20 cellular contexts compared by ENCODE assay signal in genomic region chr18:32847719-32848118, GRCh38.
DNase-seq lines count a peak whose midpoint lies in the region; ATAC-seq, FAIRE-seq and TF ChIP-seq lines count a peak whose summit lies in the region.
"Had no signal": no experiment of that assay in that cellular context is flagged by ENCODE, and none has a peak within 500 bp of the region (broad histone marks: within the 10 kb centered on the region; RNA-seq: fewer than 3 reads in every experiment).

No MANE protein-coding gene starts in this region.

- TF ChIP-seq EP300 in H1 (IDR thresholded peaks at IDR 0.05; ENCODE audit: borderline replicate concordance in 1 of 2, low read depth in 2 of 2, low read length in 2 of 2), result no peak

- H3K23ac ChIP-seq in H1 (ENCODE audit: insufficient read length), result no peak overlapping the region
- H3K23ac ChIP-seq in mesendoderm (ENCODE audit: low read length), result no peak overlapping the region

- H3K9me3 Mint-ChIP-seq in GM23338, result peaks cover 20% of the 10 kb centered on the region

- DNase-seq in GM23338 (ENCODE audit: low spot score) (peak; percentile 79), NCI-H526 treated with DMSO at 0.1 percent for 48 hours (lab: John Stamatoyannopoulos, UW) (peak; percentile 93), H1 (ENCODE audit: low read depth in 1 of 2, low spot score in 2 of 2) (peak in 1 of 2 experiments; percentile 17), mesendoderm (peak; percentile 85), Right ventricle myocardium superior (no peak), small intestine (no peak), caudate nucleus (lab: John Stamatoyannopoulos, UW) (no peak)
- no peak for DNase-seq in activated T-cell treated with anti-CD3 and anti-CD28 coated beads, Interleukin-2, amount 50 U/mL, for 1 hour
- DNase-seq: activated CD4-positive, alpha-beta T cell treated with anti-CD3 and anti-CD28 coated beads for 48 hours; activated naive CD8-positive, alpha-beta T cell treated with anti-CD3 and anti-CD28 coated beads, Interleukin-2, amount 10 ng/mL, durations not matched to agents 7 days and 5 days; MM.1S; NCI-H2029; right cardiac atrium; SHP77; T-cell had no signal

- peak in 1 of 2 experiments; percentile 12; a peak in 2 of 4 replicates for TF ChIP-seq CTCF in GM23338 (conservative IDR thresholded peaks at IDR 0.05; ENCODE audit: low read depth in 2 of 2)
- TF ChIP-seq CTCF in H1 (IDR thresholded peaks at IDR 0.05; ENCODE audit: control extremely low read depth in 1 of 3, insufficient read depth in 1 of 3, low read depth in 1 of 3, low read length in 3 of 3), result peak in 2 of 3 experiments; percentile 5 to 51; a peak in 2 of 4 replicates

- H3K27me3 ChIP-seq in GM23338 (ENCODE audit: insufficient read depth) (no peaks in the 10 kb centered on the region), H1 (replicated peaks in 1 of 4; ENCODE audit: control insufficient read depth in 3 of 4, extremely low read depth in 1 of 4, insufficient read depth in 3 of 4, low read length in 3 of 4) (no peaks in the 10 kb centered on the region), mesendoderm (ENCODE audit: insufficient read depth, low read length, poor library complexity) (peaks cover 2% of the 10 kb centered on the region), small intestine (ENCODE audit: control insufficient read depth in 2 of 2, insufficient read depth in 2 of 2, low read length in 2 of 2) (no peaks in the 10 kb centered on the region)
- H3K27me3 ChIP-seq: BLaER1 treated with 17β-estradiol and CSF1 and Interleukin-3, amounts not matched to agents 10 nM and 100 nM had no signal

- H3K4me1 Mint-ChIP-seq in GM23338, result peaks cover 21% of the 10 kb centered on the region
- H3K4me1 Mint-ChIP-seq: activated naive CD8-positive, alpha-beta T cell treated with anti-CD3 and anti-CD28 coated beads, Interleukin-2, amount 10 ng/mL, durations not matched to agents 7 days and 5 days; T-cell had no signal

- H2BK20ac ChIP-seq in H1 (ENCODE audit: low read length), result no peak overlapping the region

- H3K18ac ChIP-seq in H1 (ENCODE audit: extremely low read depth, low read length), result no peak overlapping the region
- no peak overlapping the region for H3K18ac ChIP-seq in mesendoderm (ENCODE audit: low read length)

- H3K9me3 ChIP-seq in H1 (ENCODE audit: insufficient read depth in 2 of 2, low read depth in 1 of 2, low read length in 1 of 2), result peaks cover 0 to 4% of the 10 kb centered on the region in 2 experiments; a peak in 1 of 4 replicates
- no peaks in the 10 kb centered on the region for H3K9me3 ChIP-seq in small intestine (ENCODE audit: control insufficient read depth, low read depth)

- H3K79me2 ChIP-seq in GM23338 (replicated peaks; ENCODE audit: insufficient read depth) (no peaks in the 10 kb centered on the region), H1 (ENCODE audit: control insufficient read depth in 1 of 2, insufficient read depth in 2 of 2, low read length in 2 of 2) (no peaks in the 10 kb centered on the region), mesendoderm (ENCODE audit: control insufficient read depth, insufficient read depth, low read length) (no peaks in the 10 kb centered on the region)

- H3K23me2 ChIP-seq in H1 (ENCODE audit: low read depth, low read length), result no peaks in the 10 kb centered on the region

- ATAC-seq in GM23338, result peak; percentile 100
- ATAC-seq in Right ventricle myocardium superior (ENCODE audit: poor library complexity), result no peak
- ATAC-seq: HCT116, right cardiac atrium, T-cell had no signal

- no peak overlapping the region for H3K4ac ChIP-seq in H1 (replicated peaks; ENCODE audit: insufficient read length, low read depth, low read length)
- H3K4ac ChIP-seq in mesendoderm (ENCODE audit: low read depth, low read length), result no peak overlapping the region

- intact Hi-C loops in Right ventricle myocardium superior (cut with DNase I), result no loop called here

- H3K14ac ChIP-seq in H1 (ENCODE audit: insufficient read length), result no peak overlapping the region

- H4K8ac ChIP-seq in H1 (ENCODE audit: extremely low read depth, insufficient read depth, low read length) (no peak overlapping the region), mesendoderm (ENCODE audit: low read depth, low read length) (no peak overlapping the region)

- POLR2A ChIA-PET in H1 (lab: Charles Lee; ENCODE audit: partially characterized antibody), result no interaction called here

- TF ChIP-seq POLR2A in H1 (IDR thresholded peaks at IDR 0.05; ENCODE audit: control extremely low read depth in 1 of 2, low read depth in 2 of 2, low read length in 2 of 2), result peak in 1 of 2 experiments; percentile 41; a peak in 1 of 3 replicates

- CTCF ChIA-PET in H1 (lab: Charles Lee; ENCODE audit: partially characterized antibody), result interaction anchor here (0.6 to 2.2 kb wide), 12 partner anchors 14 to 248 kb away, joined by 3 to 10 read pairs (median 3); no protein-coding TSS in a partner anchor

- H3K27ac ChIP-seq in GM23338 (ENCODE audit: low read depth) (no peak overlapping the region), H1 (ENCODE audit: low read depth, low read length) (no peak overlapping the region), mesendoderm (ENCODE audit: low read depth, low read length) (no peak overlapping the region), small intestine (ENCODE audit: low read depth in 1 of 2, low read length in 1 of 2) (no peak overlapping the region), caudate nucleus (ENCODE audit: low read depth, low read length) (no peak overlapping the region)
- H3K27ac ChIP-seq: BLaER1 treated with 17β-estradiol and CSF1 and Interleukin-3, amounts not matched to agents 10 nM and 100 nM; HL-60 had no signal

- H4K20me1 ChIP-seq in GM23338 (replicated peaks; ENCODE audit: insufficient read depth) (no peaks in the 10 kb centered on the region), H1 (replicated peaks in 1 of 2; ENCODE audit: control insufficient read depth in 1 of 2, insufficient read depth in 2 of 2, low read length in 2 of 2) (no peaks in the 10 kb centered on the region)
- H4K20me1 ChIP-seq: BLaER1 treated with 17β-estradiol and CSF1 and Interleukin-3, amounts not matched to agents 10 nM and 100 nM had no signal

- FAIRE-seq in H1 (lab: Jason Lieb, UNC), result peak; percentile 96
- FAIRE-seq in small intestine (lab: Jason Lieb, UNC), result no peak

- peaks cover 13% of the 10 kb centered on the region; the same call in 2 of the 3 replicates for H3K36me3 Mint-ChIP-seq in GM23338 (ENCODE audit: low read depth)
- H3K36me3 Mint-ChIP-seq: activated naive CD8-positive, alpha-beta T cell treated with anti-CD3 and anti-CD28 coated beads, Interleukin-2, amount 10 ng/mL, durations not matched to agents 7 days and 5 days; T-cell had no signal

- peak overlapping the region; percentile 89 for H3K27ac Mint-ChIP-seq in GM23338
- H3K27ac Mint-ChIP-seq: activated naive CD8-positive, alpha-beta T cell treated with anti-CD3 and anti-CD28 coated beads, Interleukin-2, amount 10 ng/mL, durations not matched to agents 7 days and 5 days; activated T-helper 2 cell treated with anti-CD3 and anti-CD28 coated beads, Interferon-gamma antibody, Interleukin-2, Interleukin-4, amounts not matched to agents 10 μg/mL and 5 μg/mL and 100 μg/mL, durations not matched to agents 14 hours and 24 hours and 36 hours; T-cell had no signal

- no peaks in the 10 kb centered on the region for H3F3A ChIP-seq in GM23338 (replicated peaks; ENCODE audit: low read depth)

- no peak overlapping the region for H4K91ac ChIP-seq in H1 (replicated peaks; ENCODE audit: insufficient read length, low read length)

- 14% methylated on average over 2 of the region's 2 CpGs; no CpG with 5 or more reads in 1 of the 2 experiments for WGBS in H1 (ENCODE audit: extremely low coverage in 1 of 2, insufficient coverage in 1 of 2, insufficient read length in 1 of 2, insufficient replicate concordance in 2 of 2, low coverage in 1 of 2, low lambda C conversion rate in 2 of 2, missing lambda C conversion rate in 1 of 2), 2 experiments
- WGBS in mesendoderm (ENCODE audit: extremely low coverage, insufficient coverage, low lambda C conversion rate), result no CpG with 5 or more reads among the region's 2 CpGs
- WGBS in small intestine, 3 donors, result 32 to 46% (median 44%) methylated on average over 2 of the region's 2 CpGs

- H3K27me3 Mint-ChIP-seq in GM23338 (ENCODE audit: insufficient read depth, low read depth, poor library complexity), result peaks cover 5% of the 10 kb centered on the region
- H3K27me3 Mint-ChIP-seq: activated naive CD8-positive, alpha-beta T cell treated with anti-CD3 and anti-CD28 coated beads, Interleukin-2, amount 10 ng/mL, durations not matched to agents 7 days and 5 days; T-cell had no signal

- H3K56ac ChIP-seq in H1 (replicated peaks; ENCODE audit: insufficient read length, low read depth, low read length) (no peak overlapping the region), mesendoderm (ENCODE audit: low read length) (no peak overlapping the region)

- H3K4me3 Mint-ChIP-seq in GM23338, result peak overlapping the region; percentile 19; the same call in 2 of the 3 replicates
- H3K4me3 Mint-ChIP-seq: activated naive CD8-positive, alpha-beta T cell treated with anti-CD3 and anti-CD28 coated beads, Interleukin-2, amount 10 ng/mL, durations not matched to agents 7 days and 5 days; T-cell had no signal

- TF ChIP-seq RAD21 in H1 (IDR thresholded peaks at IDR 0.05 in 1 of 2, conservative IDR thresholded peaks at IDR 0.05 in 1 of 2; ENCODE audit: low read depth in 2 of 2, low read length in 2 of 2), result peak; percentile 52 to 54; a peak in 3 of 4 replicates

- H2BK15ac ChIP-seq in H1 (ENCODE audit: low read length) (no peak overlapping the region), mesendoderm (replicated peaks; ENCODE audit: low read depth) (no peak overlapping the region)

- H3K9ac ChIP-seq in H1 (replicated peaks in 1 of 4; ENCODE audit: extremely low read depth in 1 of 4, low read depth in 3 of 4, low read length in 3 of 4) (no peak overlapping the region), mesendoderm (ENCODE audit: low read length) (no peak overlapping the region)
- H3K9ac ChIP-seq: BLaER1 treated with 17β-estradiol and CSF1 and Interleukin-3, amounts not matched to agents 10 nM and 100 nM had no signal

- H3K36me3 ChIP-seq in GM23338 (ENCODE audit: insufficient read depth) (no peaks in the 10 kb centered on the region), H1 (ENCODE audit: control insufficient read depth in 2 of 4, insufficient read depth in 4 of 4, low read length in 3 of 4) (no peaks in the 10 kb centered on the region), mesendoderm (ENCODE audit: control insufficient read depth, insufficient read depth, low read length) (no peaks in the 10 kb centered on the region), small intestine (ENCODE audit: control insufficient read depth in 2 of 2, insufficient read depth in 2 of 2, low read length in 2 of 2) (no peaks in the 10 kb centered on the region)
- H3K36me3 ChIP-seq: BLaER1 treated with 17β-estradiol and CSF1 and Interleukin-3, amounts not matched to agents 10 nM and 100 nM had no signal

- H3K4me1 ChIP-seq in GM23338 (ENCODE audit: insufficient read depth) (peaks cover 7% of the 10 kb centered on the region; the same call in 1 of the 2 replicates), H1 (replicated peaks in 1 of 4; ENCODE audit: control insufficient read depth in 3 of 4, insufficient read depth in 4 of 4, low read length in 3 of 4) (peaks cover 0 to 13% (median under 1%) of the 10 kb centered on the region in 4 experiments; a peak in 2 of 7 replicates), mesendoderm (ENCODE audit: control insufficient read depth, low read depth, low read length) (no peaks in the 10 kb centered on the region), small intestine (ENCODE audit: control insufficient read depth in 2 of 2, insufficient read depth in 1 of 2, low read depth in 1 of 2, low read length in 1 of 2) (no peaks in the 10 kb centered on the region)
- H3K4me1 ChIP-seq: BLaER1 treated with 17β-estradiol and CSF1 and Interleukin-3, amounts not matched to agents 10 nM and 100 nM had no signal

- H3K79me1 ChIP-seq in H1 (ENCODE audit: low read depth, low read length) (no peaks in the 10 kb centered on the region), mesendoderm (ENCODE audit: low read length) (no peaks in the 10 kb centered on the region)

- H3K4me3 ChIP-seq in GM23338 (no peak overlapping the region), H1 (ENCODE audit: extremely low read depth in 1 of 4, insufficient read depth in 2 of 4, low read depth in 3 of 4, low read length in 4 of 4) (no peak overlapping the region), mesendoderm (ENCODE audit: low read length) (no peak overlapping the region), small intestine (ENCODE audit: low read depth in 1 of 2, low read length in 2 of 2) (no peak overlapping the region)
- H3K4me3 ChIP-seq: BLaER1 treated with 17β-estradiol and CSF1 and Interleukin-3, amounts not matched to agents 10 nM and 100 nM; lung had no signal

- no peak overlapping the region for H2AK5ac ChIP-seq in H1 (ENCODE audit: low read depth, low read length)
- no peak overlapping the region for H2AK5ac ChIP-seq in mesendoderm (ENCODE audit: low read length)

- H3K4me2 ChIP-seq in GM23338 (peak overlapping the region; percentile 10; the same call in 1 of the 2 replicates), H1 (ENCODE audit: insufficient read depth in 1 of 2, low read depth in 2 of 2, low read length in 2 of 2) (peak overlapping the region; percentile 14 to 35; a peak in 2 of 4 replicates), mesendoderm (ENCODE audit: low read length) (no peak overlapping the region)
- H3K4me2 ChIP-seq: BLaER1 treated with 17β-estradiol and CSF1 and Interleukin-3, amounts not matched to agents 10 nM and 100 nM had no signal

- H2BK120ac ChIP-seq in H1 (replicated peaks; ENCODE audit: low read depth, low read length) (no peak overlapping the region), mesendoderm (ENCODE audit: low read depth, low read length) (no peak overlapping the region)

- H2BK5ac ChIP-seq in H1 (ENCODE audit: low read depth, low read length), result no peak overlapping the region
- H2BK5ac ChIP-seq in mesendoderm (ENCODE audit: low read length), result no peak overlapping the region

- H4K5ac ChIP-seq in H1 (ENCODE audit: insufficient read length, low read depth, low read length) (no peak overlapping the region), mesendoderm (ENCODE audit: low read length) (no peak overlapping the region)

- H3K9me2 ChIP-seq in GM23338 (ENCODE audit: insufficient read depth), result no peaks in the 10 kb centered on the region

- H2AFZ ChIP-seq in GM23338, result no peak overlapping the region
- H2AFZ ChIP-seq in H1 (ENCODE audit: low read length), result peak overlapping the region; percentile 16; the same call in 1 of the 2 replicates

- H2BK12ac ChIP-seq in H1 (ENCODE audit: low read depth, low read length), result no peak overlapping the region

Comparison
In these comparisons a context has a peak if more than half of its experiments do, and no peak if none do; other contexts are left out.
1. DNase-seq: peak in GM23338 (single experiment), NCI-H526 treated with DMSO at 0.1 percent for 48 hours (single experiment) and mesendoderm (single experiment); none in Right ventricle myocardium superior (single experiment), activated T-cell treated with anti-CD3 and anti-CD28 coated beads, Interleukin-2, amount 50 U/mL, for 1 hour (single experiment), small intestine (single experiment) and caudate nucleus (0 of 61).